ENCODE assay signal across 1 cellular context in the genomic region with DNA sequence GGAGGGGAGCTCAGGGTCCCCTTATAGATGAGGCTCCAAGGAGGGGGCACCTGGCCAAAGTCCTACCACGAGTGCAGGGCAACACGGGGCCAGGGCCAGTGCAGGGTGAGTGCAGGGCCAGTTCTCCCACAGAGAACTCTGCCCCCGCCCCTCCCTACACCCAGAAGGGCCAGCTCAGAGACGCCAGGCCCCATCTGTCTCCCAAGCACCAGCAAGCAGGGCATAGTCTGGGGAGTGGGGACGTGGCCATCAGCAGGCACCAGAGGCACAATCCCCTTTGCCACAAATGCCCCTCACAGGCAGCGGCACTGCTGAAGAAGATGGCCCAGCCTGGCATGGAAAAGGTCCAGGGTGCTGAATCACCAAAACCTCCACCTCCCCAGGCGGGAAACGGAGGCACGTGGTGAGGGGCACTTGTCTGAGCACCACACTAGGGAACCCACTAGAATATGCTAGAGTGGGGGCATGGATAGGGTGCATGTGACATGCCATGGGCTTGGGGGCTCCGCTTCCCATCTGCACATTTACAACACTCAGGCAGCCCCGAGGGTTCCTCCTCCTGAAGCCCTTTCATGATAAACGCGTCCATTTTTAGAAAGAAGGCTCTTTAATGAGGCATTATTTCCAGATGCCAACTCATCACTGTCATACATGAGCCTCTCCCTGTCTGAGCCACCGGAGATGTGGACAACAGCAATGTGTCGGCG.
TF ChIP-seq lines count a peak whose summit lies in the region.

No MANE protein-coding gene starts in this region.

TF ChIP-seq in HepG2, 621 proteins besides CTCF, POLR2A, EP300 and RAD21 (continued from another document):
- TF ChIP-seq, protein P1, sequence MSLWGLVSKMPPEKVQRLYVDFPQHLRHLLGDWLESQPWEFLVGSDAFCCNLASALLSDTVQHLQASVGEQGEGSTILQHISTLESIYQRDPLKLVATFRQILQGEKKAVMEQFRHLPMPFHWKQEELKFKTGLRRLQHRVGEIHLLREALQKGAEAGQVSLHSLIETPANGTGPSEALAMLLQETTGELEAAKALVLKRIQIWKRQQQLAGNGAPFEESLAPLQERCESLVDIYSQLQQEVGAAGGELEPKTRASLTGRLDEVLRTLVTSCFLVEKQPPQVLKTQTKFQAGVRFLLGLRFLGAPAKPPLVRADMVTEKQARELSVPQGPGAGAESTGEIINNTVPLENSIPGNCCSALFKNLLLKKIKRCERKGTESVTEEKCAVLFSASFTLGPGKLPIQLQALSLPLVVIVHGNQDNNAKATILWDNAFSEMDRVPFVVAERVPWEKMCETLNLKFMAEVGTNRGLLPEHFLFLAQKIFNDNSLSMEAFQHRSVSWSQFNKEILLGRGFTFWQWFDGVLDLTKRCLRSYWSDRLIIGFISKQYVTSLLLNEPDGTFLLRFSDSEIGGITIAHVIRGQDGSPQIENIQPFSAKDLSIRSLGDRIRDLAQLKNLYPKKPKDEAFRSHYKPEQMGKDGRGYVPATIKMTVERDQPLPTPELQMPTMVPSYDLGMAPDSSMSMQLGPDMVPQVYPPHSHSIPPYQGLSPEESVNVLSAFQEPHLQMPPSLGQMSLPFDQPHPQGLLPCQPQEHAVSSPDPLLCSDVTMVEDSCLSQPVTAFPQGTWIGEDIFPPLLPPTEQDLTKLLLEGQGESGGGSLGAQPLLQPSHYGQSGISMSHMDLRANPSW (CRISPR knock-in tag; IDR thresholded peaks at IDR 0.05; ENCODE audit: borderline replicate concordance): no peak
- TF ChIP-seq ZNF644 (CRISPR knock-in tag; IDR thresholded peaks at IDR 0.05; ENCODE audit: low read depth) (no peak), ZNF768 (CRISPR knock-in tag; IDR thresholded peaks at IDR 0.05) (peak; percentile 80; the same call in 1 of the 2 replicates)
- TF ChIP-seq, protein P2, sequence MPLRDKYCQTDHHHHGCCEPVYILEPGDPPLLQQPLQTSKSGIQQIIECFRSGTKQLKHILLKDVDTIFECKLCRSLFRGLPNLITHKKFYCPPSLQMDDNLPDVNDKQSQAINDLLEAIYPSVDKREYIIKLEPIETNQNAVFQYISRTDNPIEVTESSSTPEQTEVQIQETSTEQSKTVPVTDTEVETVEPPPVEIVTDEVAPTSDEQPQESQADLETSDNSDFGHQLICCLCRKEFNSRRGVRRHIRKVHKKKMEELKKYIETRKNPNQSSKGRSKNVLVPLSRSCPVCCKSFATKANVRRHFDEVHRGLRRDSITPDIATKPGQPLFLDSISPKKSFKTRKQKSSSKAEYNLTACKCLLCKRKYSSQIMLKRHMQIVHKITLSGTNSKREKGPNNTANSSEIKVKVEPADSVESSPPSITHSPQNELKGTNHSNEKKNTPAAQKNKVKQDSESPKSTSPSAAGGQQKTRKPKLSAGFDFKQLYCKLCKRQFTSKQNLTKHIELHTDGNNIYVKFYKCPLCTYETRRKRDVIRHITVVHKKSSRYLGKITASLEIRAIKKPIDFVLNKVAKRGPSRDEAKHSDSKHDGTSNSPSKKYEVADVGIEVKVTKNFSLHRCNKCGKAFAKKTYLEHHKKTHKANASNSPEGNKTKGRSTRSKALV (CRISPR knock-in tag; IDR thresholded peaks at IDR 0.05): no peak
TF ChIP-seq in HepG2: peak in this region for 27.
